Comparison of ENCODE assay signal across 8 cellular contexts in genomic region chr12:132445884-132446471, GRCh38. TPM values are rescaled to one million over a fixed set of nuclear protein-coding genes. Genes with fewer than 3 reads are reported as not detected.
DNase-seq lines count a peak whose midpoint lies in the region; ATAC-seq, FAIRE-seq and TF ChIP-seq lines count a peak whose summit lies in the region.

No MANE protein-coding gene starts in this region.

- H3K9me3 ChIP-seq in pancreas = no peaks in the 10 kb centered on the region

- peak overlapping the region in 2 of 4 donors; percentile 4 to 11 for H3K27ac ChIP-seq in pancreas

- no peaks in the 10 kb centered on the region for H3K4me1 ChIP-seq in pancreas

- ATAC-seq in pancreas = peak in 3 of 4 donors; percentile 15 to 56 (median 48)
- ATAC-seq in HG03460 (IDR thresholded peaks at IDR 0.05; ENCODE audit: unreplicated experiment) = no peak

- TF ChIP-seq CTCF in pancreas (IDR thresholded peaks at IDR 0.05) = no peak

- FAIRE-seq in pancreas (lab: Jason Lieb, UNC) (no peak), GM19239 (lab: Jason Lieb, UNC) (no peak)

- intact Hi-C loops in pancreas (cut with DNase I) = no loop called here

- H3K4me3 ChIP-seq in pancreas = no peak overlapping the region

- peak; percentile 24 for DNase-seq in GM04504 (ENCODE audit: low read depth)
- peak; percentile 96 for DNase-seq in NCI-H460 (ENCODE audit: extremely low read depth, low read depth)
- DNase-seq in activated T-cell treated with anti-CD3 and anti-CD28 coated beads for 4 hours = peak; percentile 18
- peak; percentile 73 for DNase-seq in fibroblast of peridontal ligament (ENCODE audit: extremely low read depth)
- DNase-seq in pancreas = peak in 2 of 6 donors; percentile 33 to 48
- DNase-seq in GM19239 (ENCODE audit: insufficient read length, low spot score) = no peak
- DNase-seq in HCEC 1CT = no peak

- H3K27me3 ChIP-seq in pancreas = no peaks in the 10 kb centered on the region

- WGBS in pancreas, 2 donors = 57 to 58% methylated on average over 38 of the region's 38 CpGs

- no peaks in the 10 kb centered on the region for H3K36me3 ChIP-seq in pancreas

RNA-seq across cellular contexts. Expression of gene FBRSL1, which starts 44.0 kb away (rescaled TPM):
- 18.2 and 26.6 TPM in 2 replicates for total RNA-seq in NCI-H460 (2014; rRNA removed; shearing (Covaris generic))
- 69.7 and 133 TPM in 2 replicates for polyA plus RNA-seq in NCI-H460 (2014; cell fraction: nucleus; rRNA removed)
- total RNA-seq in pancreas = 10 to 100 TPM; 31.1 to 55.8 (median 43.1) TPM
- 10 to 100 TPM; 45.1 to 62.5 TPM for polyA plus RNA-seq in pancreas

Comparison
In these comparisons a context has a peak if more than half of its experiments do, and no peak if none do; other contexts are left out.
1. DNase-seq: peak in GM04504 (single experiment), NCI-H460 (single experiment), activated T-cell treated with anti-CD3 and anti-CD28 coated beads for 4 hours (single experiment) and fibroblast of peridontal ligament (single experiment); none in GM19239 (single experiment) and HCEC 1CT (single experiment).